ENCODE assay signal across 8 cellular contexts in genomic region chr7:94509879-94510581, GRCh38. TPM values are rescaled to one million over a fixed set of nuclear protein-coding genes. Genes with fewer than 3 reads are reported as not detected.
DNase-seq lines count a peak whose midpoint lies in the region; ATAC-seq and TF ChIP-seq lines count a peak whose summit lies in the region.

No MANE protein-coding gene starts in this region.

- peaks cover 41% of the 10 kb centered on the region for H3K4me1 ChIP-seq in psoas muscle
- peaks cover 31% of the 10 kb centered on the region for H3K4me1 ChIP-seq in vagina

- H3K27ac ChIP-seq in psoas muscle, result peak overlapping the region; percentile 97
- H3K27ac ChIP-seq in vagina, result peak overlapping the region; percentile 97

- TF ChIP-seq CTCF in GM12874 (IDR thresholded peaks at IDR 0.05; ENCODE audit: insufficient read depth, low read depth, low read length) (peak; percentile 33; the same call in 1 of the 2 replicates), psoas muscle (IDR thresholded peaks at IDR 0.05) (peak; percentile 40), vagina (IDR thresholded peaks at IDR 0.05) (no peak)

- H3K4me3 ChIP-seq in psoas muscle (peak overlapping the region; percentile 98), vagina (peak overlapping the region; percentile 80 to 92)

- no peak for TF ChIP-seq POLR2A in vagina (IDR thresholded peaks at IDR 0.05)

- peak; percentile 45 for DNase-seq in MV-4-11 (lab: John Stamatoyannopoulos, UW)
- peak; percentile 93 for DNase-seq in SW480 (ENCODE audit: low spot score)
- DNase-seq in amniotic epithelial cell (ENCODE audit: low read depth), result peak; percentile 58
- peak; percentile 80 for DNase-seq in left ventricle myocardium superior
- peak; percentile 63 to 80 for DNase-seq in psoas muscle
- no peak for DNase-seq in vagina (ENCODE audit: extremely low spot score in 2 of 2)

- intact Hi-C loops in left ventricle myocardium superior (cut with micrococcal nuclease), result no loop called here
- intact Hi-C loops in psoas muscle (cut with DNase I), result loop anchor here in 1 of 2 donors (5.0 to 10.0 kb wide), 3 partner anchors 58 to 147 kb away; partner anchors contain the start of gene SGCE
- intact Hi-C loops in vagina (cut with DNase I), result no loop called here

- H3K27me3 ChIP-seq in psoas muscle (ENCODE audit: insufficient read depth in 3 of 3, low read length in 2 of 3) (no peaks in the 10 kb centered on the region), vagina (no peaks in the 10 kb centered on the region)

- peak; percentile 73 for ATAC-seq in HG02571 (IDR thresholded peaks at IDR 0.05; ENCODE audit: unreplicated experiment)
- peak; percentile 93 for ATAC-seq in left ventricle myocardium superior
- ATAC-seq in psoas muscle, result peak; percentile 82 to 88 (median 85)

- H3K36me3 ChIP-seq in psoas muscle (ENCODE audit: insufficient read depth in 1 of 2, low read depth in 1 of 2), result no peaks in the 10 kb centered on the region
- no peaks in the 10 kb centered on the region for H3K36me3 ChIP-seq in vagina

- H3K9me3 ChIP-seq in psoas muscle (no peaks in the 10 kb centered on the region), vagina (no peaks in the 10 kb centered on the region)

- WGBS in psoas muscle, 3 donors, result 0 to 1% (median 1%) methylated on average over 27 to 77 of the region's 77 CpGs

RNA-seq across cellular contexts. Expression of gene CASD1, which starts 0.4 kb away (rescaled TPM):
- total RNA-seq in left ventricle myocardium superior, result 17.6 TPM
- 10 to 100 TPM; 12.0 to 20.1 (median 14.4) TPM for total RNA-seq in psoas muscle
- 10 to 100 TPM in 1 of 3 donors, 1 to 10 TPM in 2; 9.2 to 10.8 (median 9.8) TPM for polyA plus RNA-seq in psoas muscle
- 17.7 TPM for total RNA-seq in vagina

Comparison
In these comparisons a context has a peak if more than half of its experiments do, and no peak if none do; other contexts are left out.
1. CTCF ChIP-seq: peak in GM12874 (single experiment) and psoas muscle (single experiment); none in vagina (0 of 3).
2. DNase-seq: peak in MV-4-11 (single experiment), SW480 (single experiment), amniotic epithelial cell (single experiment), left ventricle myocardium superior (single experiment) and psoas muscle (2 of 2); none in vagina (0 of 2).
3. Peak in every context shown above with its lines, with median percentiles within 50 percentile points of each other: ATAC-seq.